Comparison of ENCODE assay signal across 8 cellular contexts in genomic region chr14:53432378-53432802, GRCh38.
DNase-seq lines count a peak whose midpoint lies in the region; ATAC-seq, FAIRE-seq and TF ChIP-seq lines count a peak whose summit lies in the region.

No MANE protein-coding gene starts in this region.

- H3K14ac ChIP-seq in H1 (ENCODE audit: insufficient read length), result no peak overlapping the region

- H2BK15ac ChIP-seq in H1 (ENCODE audit: low read length), result no peak overlapping the region

- no TSS peak for BruUV-seq in PC-9 (replicated peaks; lab: Mats Ljungman, UMichigan)

- no peak overlapping the region for H2BK12ac ChIP-seq in H1 (ENCODE audit: low read depth, low read length)

- H2AFZ ChIP-seq in PC-9, result no peak overlapping the region
- H2AFZ ChIP-seq in H1 (ENCODE audit: low read length), result no peak overlapping the region

- no peaks in the 10 kb centered on the region for H3K9me2 ChIP-seq in PC-9 (ENCODE audit: insufficient read depth)

- H2BK20ac ChIP-seq in H1 (ENCODE audit: low read length), result no peak overlapping the region

- no peak overlapping the region for H2BK120ac ChIP-seq in H1 (replicated peaks; ENCODE audit: low read depth, low read length)

- H3K23ac ChIP-seq in H1 (ENCODE audit: insufficient read length), result no peak overlapping the region

- H3K79me1 ChIP-seq in H1 (ENCODE audit: low read depth, low read length), result no peaks in the 10 kb centered on the region

- no peak overlapping the region for H2AK5ac ChIP-seq in H1 (ENCODE audit: low read depth, low read length)

- H3K27me3 ChIP-seq in BJ (ENCODE audit: control insufficient read depth, insufficient read depth, low read length) (no peaks in the 10 kb centered on the region), PC-9 (ENCODE audit: insufficient read depth, low read depth) (no peaks in the 10 kb centered on the region), H1 (replicated peaks in 1 of 4; ENCODE audit: control insufficient read depth in 3 of 4, extremely low read depth in 1 of 4, insufficient read depth in 3 of 4, low read length in 3 of 4) (no peaks in the 10 kb centered on the region)

- no peaks in the 10 kb centered on the region for H3K36me3 Mint-ChIP-seq in neural crest cell (ENCODE audit: low read depth)

- H4K20me1 ChIP-seq in PC-9 (ENCODE audit: insufficient read depth) (no peaks in the 10 kb centered on the region), H1 (replicated peaks in 1 of 2; ENCODE audit: control insufficient read depth in 1 of 2, insufficient read depth in 2 of 2, low read length in 2 of 2) (no peaks in the 10 kb centered on the region)

- no peak overlapping the region for H3K18ac ChIP-seq in H1 (ENCODE audit: extremely low read depth, low read length)

- no peak overlapping the region for H4K91ac ChIP-seq in H1 (replicated peaks; ENCODE audit: insufficient read length, low read length)

- TF ChIP-seq POLR2A in H1 (IDR thresholded peaks at IDR 0.05; ENCODE audit: control extremely low read depth in 1 of 2, low read depth in 2 of 2, low read length in 2 of 2), result no peak

- no peaks in the 10 kb centered on the region for H3K27me3 Mint-ChIP-seq in neural crest cell (ENCODE audit: low read depth)

- H3K4me1 ChIP-seq in PC-9 (replicated peaks; ENCODE audit: insufficient read depth) (no peaks in the 10 kb centered on the region), H1 (replicated peaks in 1 of 4; ENCODE audit: control insufficient read depth in 3 of 4, insufficient read depth in 4 of 4, low read length in 3 of 4) (peaks cover 0 to 3% (median 1%) of the 10 kb centered on the region in 4 experiments; a peak in 2 of 7 replicates)

- intact Hi-C loops in PC-9 (cut with micrococcal nuclease; ENCODE audit: unreplicated experiment), result loop anchor here (1.0 to 2.0 kb wide), 2 partner anchors 107 to 906 kb away; no protein-coding TSS in a partner anchor

- peak; percentile 91 to 93 for TF ChIP-seq RAD21 in H1 (IDR thresholded peaks at IDR 0.05 in 1 of 2, conservative IDR thresholded peaks at IDR 0.05 in 1 of 2; ENCODE audit: low read depth in 2 of 2, low read length in 2 of 2)

- peak; percentile 85 for FAIRE-seq in H1 (lab: Jason Lieb, UNC)

- H4K5ac ChIP-seq in H1 (ENCODE audit: insufficient read length, low read depth, low read length), result no peak overlapping the region

- H3K9me3 ChIP-seq in PC-9 (ENCODE audit: insufficient read depth, low read depth), result no peaks in the 10 kb centered on the region; the same call in 1 of the 2 replicates
- H3K9me3 ChIP-seq in H1 (ENCODE audit: insufficient read depth in 2 of 2, low read depth in 1 of 2, low read length in 1 of 2), result no peaks in the 10 kb centered on the region

- no peak overlapping the region for H3K27ac Mint-ChIP-seq in neural crest cell (ENCODE audit: unreplicated experiment)

- H3K9me3 Mint-ChIP-seq in neural crest cell, result peaks cover 2% of the 10 kb centered on the region

- POLR2A ChIA-PET in BJ (lab: Charles Lee) (no interaction called here), PC-9 (lab: Charles Lee; ENCODE audit: unreplicated experiment) (no interaction called here), H1 (lab: Charles Lee; ENCODE audit: partially characterized antibody) (interaction anchor here (0.6 kb wide), 1 partner anchor 520 kb away, joined by 3 read pairs; no protein-coding TSS in a partner anchor)

- no peak overlapping the region for H4K8ac ChIP-seq in H1 (ENCODE audit: extremely low read depth, insufficient read depth, low read length)

- H3K23me2 ChIP-seq in H1 (ENCODE audit: low read depth, low read length), result no peaks in the 10 kb centered on the region

- 53% methylated on average over 2 of the region's 2 CpGs; no CpG with 5 or more reads in 1 of the 2 experiments for WGBS in H1 (ENCODE audit: extremely low coverage in 1 of 2, insufficient coverage in 1 of 2, insufficient read length in 1 of 2, insufficient replicate concordance in 2 of 2, low coverage in 1 of 2, low lambda C conversion rate in 2 of 2, missing lambda C conversion rate in 1 of 2), 2 experiments

- no peaks in the 10 kb centered on the region for H3K79me2 ChIP-seq in PC-9 (ENCODE audit: low read depth)
- H3K79me2 ChIP-seq in H1 (ENCODE audit: control insufficient read depth in 1 of 2, insufficient read depth in 2 of 2, low read length in 2 of 2), result no peaks in the 10 kb centered on the region

- CTCF ChIA-PET in BJ (lab: Yijun Ruan, JAX) (interaction anchor here (0.6 to 3.2 kb wide), 14 partner anchors 10 to 916 kb away, joined by 3 to 28 read pairs (median 3); no protein-coding TSS in a partner anchor), PC-9 (lab: Charles Lee) (interaction anchor here (1.2 kb wide), 1 partner anchor 915 kb away, joined by 6 read pairs; no protein-coding TSS in a partner anchor), H1 (lab: Charles Lee; ENCODE audit: partially characterized antibody) (interaction anchor here (0.7 to 5.0 kb wide), 19 partner anchors 9 to 916 kb away, joined by 3 to 20 read pairs (median 4); no protein-coding TSS in a partner anchor)

- H3K4me3 ChIP-seq in BJ (ENCODE audit: low read depth, low read length) (no peak overlapping the region), PC-9 (no peak overlapping the region), H1 (ENCODE audit: extremely low read depth in 1 of 4, insufficient read depth in 2 of 4, low read depth in 3 of 4, low read length in 4 of 4) (no peak overlapping the region)

- H3K36me3 ChIP-seq in BJ (ENCODE audit: control insufficient read depth, insufficient read depth, low read length) (no peaks in the 10 kb centered on the region), PC-9 (ENCODE audit: low read depth) (no peaks in the 10 kb centered on the region), H1 (ENCODE audit: control insufficient read depth in 2 of 4, insufficient read depth in 4 of 4, low read length in 3 of 4) (no peaks in the 10 kb centered on the region; a peak in 1 of 8 replicates)

- no peak overlapping the region for H3K56ac ChIP-seq in H1 (replicated peaks; ENCODE audit: insufficient read length, low read depth, low read length)

- H3K4me2 ChIP-seq in PC-9, result no peak overlapping the region
- H3K4me2 ChIP-seq in H1 (ENCODE audit: insufficient read depth in 1 of 2, low read depth in 2 of 2, low read length in 2 of 2), result no peak overlapping the region

- H2BK5ac ChIP-seq in H1 (ENCODE audit: low read depth, low read length), result no peak overlapping the region

- TF ChIP-seq CTCF in BJ (IDR thresholded peaks at IDR 0.05; ENCODE audit: insufficient read depth, low read depth, low read length), result peak; percentile 73
- peak; percentile 82 for TF ChIP-seq CTCF in PC-9 (conservative IDR thresholded peaks at IDR 0.05)
- TF ChIP-seq CTCF in H1 (IDR thresholded peaks at IDR 0.05; ENCODE audit: control extremely low read depth in 1 of 3, insufficient read depth in 1 of 3, low read depth in 1 of 3, low read length in 3 of 3), result peak; percentile 55 to 84 (median 65)
- TF ChIP-seq CTCF in neural crest cell (conservative IDR thresholded peaks at IDR 0.05), result peak; percentile 73

- ATAC-seq in GM18511 (IDR thresholded peaks at IDR 0.05; ENCODE audit: unreplicated experiment) (peak; percentile 70), HG03439 (IDR thresholded peaks at IDR 0.05; ENCODE audit: unreplicated experiment) (peak; percentile 76)

- TF ChIP-seq EP300 in H1 (IDR thresholded peaks at IDR 0.05; ENCODE audit: borderline replicate concordance in 1 of 2, low read depth in 2 of 2, low read length in 2 of 2), result no peak

- H3F3A ChIP-seq in PC-9 (ENCODE audit: insufficient read depth, low read depth), result no peaks in the 10 kb centered on the region

- H3K4me3 Mint-ChIP-seq in neural crest cell, result no peak overlapping the region

- no peaks in the 10 kb centered on the region for H3K4me1 Mint-ChIP-seq in neural crest cell

- DNase-seq in BJ (ENCODE audit: low read depth), result no peak
- peak in 1 of 2 experiments; percentile 25 for DNase-seq in PC-9
- peak; percentile 21 to 51 for DNase-seq in H1 (ENCODE audit: low read depth in 1 of 2, low spot score in 2 of 2)
- peak; percentile 6 for DNase-seq in neural crest cell (ENCODE audit: low read depth, low spot score)
- no peak for DNase-seq in NCI-H2029 (lab: John Stamatoyannopoulos, UW)
- DNase-seq in substantia nigra (lab: John Stamatoyannopoulos, UW), result no peak

- no peak overlapping the region for H3K9ac ChIP-seq in H1 (replicated peaks in 1 of 4; ENCODE audit: extremely low read depth in 1 of 4, low read depth in 3 of 4, low read length in 3 of 4)

- H3K4ac ChIP-seq in H1 (replicated peaks; ENCODE audit: insufficient read length, low read depth, low read length), result no peak overlapping the region

- H3K27ac ChIP-seq in PC-9, result no peak overlapping the region
- H3K27ac ChIP-seq in H1 (ENCODE audit: low read depth, low read length), result no peak overlapping the region
- no peak overlapping the region for H3K27ac ChIP-seq in substantia nigra (ENCODE audit: low read depth, low read length, poor library complexity, severe bottlenecking)

TF ChIP-seq in H1, 55 proteins besides CTCF, POLR2A, EP300 and RAD21:
- no peak for TF ChIP-seq RBBP5 (IDR thresholded peaks at IDR 0.05; ENCODE audit: borderline replicate concordance, low read depth, low read length)
- TF ChIP-seq SRF (IDR thresholded peaks at IDR 0.05; ENCODE audit: low read depth, low read length), result peak; percentile 4; the same call in 1 of the 2 replicates
TF ChIP-seq in H1: peak in this region for 1.

Comparison
In these comparisons a context has a peak if more than half of its experiments do, and no peak if none do; other contexts are left out.
1. DNase-seq: peak in H1 (2 of 2) and neural crest cell (single experiment); none in BJ (single experiment), NCI-H2029 (single experiment) and substantia nigra (0 of 49).
2. Peak in every context shown above with its lines, with median percentiles within 50 percentile points of each other: CTCF ChIP-seq.